ENCODE assay signal across 12 cellular contexts in the genomic region with DNA sequence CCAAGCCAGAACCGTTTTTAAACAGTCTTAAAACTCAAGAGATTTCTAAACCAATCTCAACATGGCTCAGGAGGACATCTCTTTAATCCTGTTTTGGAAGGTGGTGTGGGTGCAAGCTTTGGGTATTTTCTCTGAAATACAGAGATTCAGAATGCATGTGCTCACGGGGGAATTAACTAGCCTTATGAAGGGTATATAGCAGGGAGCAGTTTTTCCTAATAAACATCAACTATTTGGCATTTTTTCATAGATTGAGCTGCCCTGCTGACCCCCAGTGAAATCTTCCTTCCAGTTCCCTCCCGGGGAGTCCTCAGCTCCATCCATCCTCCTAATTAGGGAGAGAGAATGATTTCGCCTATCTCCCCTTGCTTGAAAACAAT.
DNase-seq lines count a peak whose midpoint lies in the region; ATAC-seq and TF ChIP-seq lines count a peak whose summit lies in the region.
"Had no signal": no experiment of that assay in that cellular context is flagged by ENCODE, and none has a peak within 500 bp of the region (broad histone marks: within the 10 kb centered on the region; RNA-seq: fewer than 3 reads in every experiment).

No MANE protein-coding gene starts in this region.

- DNase-seq in HFFc6 = no peak
- DNase-seq in WTC11 (ENCODE audit: low spot score) = no peak
- no peak for DNase-seq in right lobe of liver
- DNase-seq in smooth muscle cell (lab: John Stamatoyannopoulos, UW; ENCODE audit: unreplicated experiment) = no peak
- DNase-seq in NCI-H1694 (lab: John Stamatoyannopoulos, UW) = no peak
- no peak for DNase-seq in NCI-H82 treated with DMSO at 0.1 percent for 48 hours (lab: John Stamatoyannopoulos, UW; ENCODE audit: unreplicated experiment)
- DNase-seq in DMS 273 treated with DMSO at 0.1 percent for 48 hours (lab: John Stamatoyannopoulos, UW) = no peak
- DNase-seq: body of pancreas, SHP77 treated with DMSO at 0.1 percent for 48 hours had no signal

- peak overlapping the region; percentile 79 for H3K9ac ChIP-seq in smooth muscle cell (ENCODE audit: low read depth)

- H3K27me3 Mint-ChIP-seq in HFFc6 (ENCODE audit: insufficient read depth) = peaks cover 20% of the 10 kb centered on the region
- H3K27me3 Mint-ChIP-seq in WTC11 (ENCODE audit: low read depth) = peaks cover 4% of the 10 kb centered on the region; the same call in 1 of the 2 replicates

- peaks cover 43% of the 10 kb centered on the region for H3F3A ChIP-seq in smooth muscle cell (ENCODE audit: low read depth)

- H3K4me3 Mint-ChIP-seq in HFFc6 (peak overlapping the region; percentile 74; the same call in 1 of the 2 replicates), WTC11 (peak overlapping the region; percentile 61)
- H3K4me3 Mint-ChIP-seq: activated B cell treated with CpG ODN at 0.5 μM for 24 hours had no signal

- no peak for ATAC-seq in WTC11
- ATAC-seq in right lobe of liver = no peak
- no peak for ATAC-seq in GM21515 (IDR thresholded peaks at IDR 0.05; ENCODE audit: unreplicated experiment)

- H3K4me2 ChIP-seq in smooth muscle cell = peak overlapping the region; percentile 78

- H3K4me1 ChIP-seq in right lobe of liver (no peaks in the 10 kb centered on the region), smooth muscle cell (ENCODE audit: low read depth) (peaks cover 67% of the 10 kb centered on the region)

- H3K36me3 ChIP-seq in right lobe of liver = peaks cover 0 to 7% (median under 1%) of the 10 kb centered on the region in 4 donors
- no peaks in the 10 kb centered on the region for H3K36me3 ChIP-seq in smooth muscle cell (ENCODE audit: low read depth)

- no peak overlapping the region for H3K4me3 ChIP-seq in right lobe of liver
- H3K4me3 ChIP-seq in smooth muscle cell = peak overlapping the region; percentile 29
- H3K4me3 ChIP-seq: body of pancreas had no signal

- CTCF ChIA-PET in WTC11 (lab: Charles Lee) = interaction anchor here (0.8 to 2.2 kb wide), 8 partner anchors 32 to 411 kb away, joined by 3 to 14 read pairs (median 4); no protein-coding TSS in a partner anchor

- H3K9me3 Mint-ChIP-seq in HFFc6 = peaks cover 12% of the 10 kb centered on the region; the same call in 1 of the 2 replicates
- peaks cover 6% of the 10 kb centered on the region for H3K9me3 Mint-ChIP-seq in WTC11
- H3K9me3 Mint-ChIP-seq: activated B cell treated with CpG ODN at 0.5 μM for 24 hours had no signal

- peaks cover 30% of the 10 kb centered on the region for H3K79me2 ChIP-seq in smooth muscle cell (ENCODE audit: low read depth)

- H3K4me1 Mint-ChIP-seq in HFFc6 (ENCODE audit: low read depth) (peaks cover 89% of the 10 kb centered on the region), WTC11 (peaks cover 64% of the 10 kb centered on the region)

- H3K27me3 ChIP-seq in right lobe of liver = no peaks in the 10 kb centered on the region
- H3K27me3 ChIP-seq in smooth muscle cell (ENCODE audit: low read depth) = no peaks in the 10 kb centered on the region
- H3K27me3 ChIP-seq: body of pancreas had no signal

- POLR2A ChIA-PET in WTC11 (lab: Charles Lee) = interaction anchor here (1.9 kb wide), 1 partner anchor 33 kb away, joined by 8 read pairs; no protein-coding TSS in a partner anchor

- H3K36me3 Mint-ChIP-seq in HFFc6 (ENCODE audit: low read depth) (peaks cover 40% of the 10 kb centered on the region), WTC11 (0 out of 2 replicates have a peak, but pooled peaks cover 5% of the 10 kb centered on the region)

- H3K9me3 ChIP-seq in right lobe of liver = no peaks in the 10 kb centered on the region
- H3K9me3 ChIP-seq in smooth muscle cell (replicated peaks; ENCODE audit: low read depth) = no peaks in the 10 kb centered on the region
- H3K9me3 ChIP-seq: body of pancreas, Caco-2 had no signal

- no peak overlapping the region for H2AFZ ChIP-seq in smooth muscle cell (ENCODE audit: low read depth)

- no peaks in the 10 kb centered on the region for H4K20me1 ChIP-seq in smooth muscle cell (ENCODE audit: low read depth)

- H3K27ac ChIP-seq in right lobe of liver = peak overlapping the region in 2 of 3 donors; percentile 3 to 69
- H3K27ac ChIP-seq in smooth muscle cell (ENCODE audit: low read depth) = peak overlapping the region; percentile 92
- H3K27ac ChIP-seq: body of pancreas had no signal

- 26% methylated on average over 4 of the region's 4 CpGs for WGBS in right lobe of liver (ENCODE audit: insufficient coverage, low coverage, low lambda C conversion rate, missing lambda C conversion rate)
- WGBS in smooth muscle cell (ENCODE audit: low lambda C conversion rate) = 14% methylated on average over 4 of the region's 4 CpGs

- no peak for TF ChIP-seq POLR2A in right lobe of liver (IDR thresholded peaks at IDR 0.05)

- intact Hi-C loops in right lobe of liver (cut with DNase I) = no loop called here

- H3K27ac Mint-ChIP-seq in HFFc6 (peak overlapping the region; percentile 99), WTC11 (peak overlapping the region; percentile 57; the same call in 1 of the 2 replicates)
- H3K27ac Mint-ChIP-seq: activated B cell treated with CpG ODN at 0.5 μM for 24 hours had no signal

- no peak for TF ChIP-seq CTCF in HFFc6 (IDR thresholded peaks at IDR 0.05)
- no peak for TF ChIP-seq CTCF in WTC11 (IDR thresholded peaks at IDR 0.05)
- TF ChIP-seq CTCF in right lobe of liver (IDR thresholded peaks at IDR 0.05) = no peak
- no peak for TF ChIP-seq CTCF in smooth muscle cell (IDR thresholded peaks at IDR 0.05; ENCODE audit: borderline replicate concordance, insufficient read depth, poor library complexity, severe bottlenecking)

TF ChIP-seq in WTC11, 78 proteins besides CTCF, POLR2A, EP300 and RAD21:
- TF ChIP-seq E2F4 (CRISPR knock-in tag; IDR thresholded peaks at IDR 0.05; ENCODE audit: borderline replicate concordance, low read depth) (no peak), NR1H2 (CRISPR knock-in tag; IDR thresholded peaks at IDR 0.05) (no peak), TP53 (CRISPR knock-in tag; IDR thresholded peaks at IDR 0.05) (no peak)
